In genomic region chr9:35666045-35666444, GRCh38 we compare ENCODE assay signal across 12 cellular contexts. TPM values are rescaled to one million over a fixed set of nuclear protein-coding genes. Genes with fewer than 3 reads are reported as not detected.
DNase-seq lines count a peak whose midpoint lies in the region; ATAC-seq and TF ChIP-seq lines count a peak whose summit lies in the region.
"Had no signal": no experiment of that assay in that cellular context is flagged by ENCODE, and none has a peak within 500 bp of the region (broad histone marks: within the 10 kb centered on the region; RNA-seq: fewer than 3 reads in every experiment).

No MANE protein-coding gene starts in this region.

- H3K27ac Mint-ChIP-seq in MCF 10A (ENCODE audit: low read depth, unreplicated experiment) (no peak overlapping the region), activated B cell treated with CpG ODN at 0.5 μM for 24 hours (no peak overlapping the region)
- H3K27ac Mint-ChIP-seq in effector memory CD8-positive, alpha-beta T cell, result peak overlapping the region in 1 of 2 donors; percentile 61

- ATAC-seq in activated B cell treated with CpG ODN at 0.5 μM for 24 hours (ENCODE audit: low read depth) (no peak), left cardiac atrium (no peak), GM18505 (IDR thresholded peaks at IDR 0.05; ENCODE audit: unreplicated experiment) (no peak)
- no peak for ATAC-seq in effector memory CD8-positive, alpha-beta T cell (replicated peaks)

- H3K36me3 ChIP-seq in breast epithelium, result no peaks in the 10 kb centered on the region

- POLR2A ChIA-PET in MCF 10A (lab: Yijun Ruan, JAX) (interaction anchor here (0.8 to 4.0 kb wide), 11 partner anchors 8 to 620 kb away, joined by 3 to 29 read pairs (median 4); partner anchors contain the start of genes CA9, CREB3, GBA2 and RGP1), activated B cell treated with CpG ODN at 0.5 μM for 24 hours (lab: Charles Lee) (interaction anchor here (0.6 to 4.2 kb wide), 7 partner anchors 8 to 52 kb away, joined by 4 to 16 read pairs (median 8); partner anchors contain the start of genes CCDC107, CD72 and RMRP)

- H3K36me3 Mint-ChIP-seq in MCF 10A (ENCODE audit: insufficient read depth, unreplicated experiment) (peaks cover 14% of the 10 kb centered on the region), activated B cell treated with CpG ODN at 0.5 μM for 24 hours (ENCODE audit: low read depth) (peaks cover 7% of the 10 kb centered on the region)
- H3K36me3 Mint-ChIP-seq in effector memory CD8-positive, alpha-beta T cell (ENCODE audit: insufficient read depth), result peaks cover 12% of the 10 kb centered on the region

- no peaks in the 10 kb centered on the region for H3K9me3 Mint-ChIP-seq in MCF 10A (ENCODE audit: unreplicated experiment)
- no peaks in the 10 kb centered on the region for H3K9me3 Mint-ChIP-seq in activated B cell treated with CpG ODN at 0.5 μM for 24 hours
- H3K9me3 Mint-ChIP-seq in effector memory CD8-positive, alpha-beta T cell, result no peaks in the 10 kb centered on the region

- BruUV-seq in MCF 10A (replicated peaks; lab: Mats Ljungman, UMichigan), result no TSS peak

- H3K4me3 Mint-ChIP-seq in MCF 10A (ENCODE audit: unreplicated experiment) (peak overlapping the region; percentile 86), activated B cell treated with CpG ODN at 0.5 μM for 24 hours (peak overlapping the region; percentile 29)
- H3K4me3 Mint-ChIP-seq in effector memory CD8-positive, alpha-beta T cell, result peak overlapping the region in 1 of 2 donors; percentile 89

- H3K9me3 ChIP-seq in breast epithelium, result no peaks in the 10 kb centered on the region
- H3K9me3 ChIP-seq: heart left ventricle, thyroid gland had no signal

- no peaks in the 10 kb centered on the region for H3K4me1 ChIP-seq in breast epithelium

- no peak overlapping the region for H3K4me3 ChIP-seq in breast epithelium

- H3K27me3 Mint-ChIP-seq in MCF 10A (ENCODE audit: insufficient read depth, unreplicated experiment) (no peaks in the 10 kb centered on the region), activated B cell treated with CpG ODN at 0.5 μM for 24 hours (no peaks in the 10 kb centered on the region)
- no peaks in the 10 kb centered on the region for H3K27me3 Mint-ChIP-seq in effector memory CD8-positive, alpha-beta T cell

- intact Hi-C loops in MCF 10A (cut with micrococcal nuclease) (no loop called here), breast epithelium (cut with DNase I; ENCODE audit: low total_unique reads) (no loop called here), activated B cell treated with CpG ODN at 0.5 μM for 24 hours (cut with micrococcal nuclease) (no loop called here), left cardiac atrium (cut with DNase I) (no loop called here)

- no peaks in the 10 kb centered on the region for H3K27me3 ChIP-seq in breast epithelium
- H3K27me3 ChIP-seq: heart left ventricle, thyroid gland had no signal

- TF ChIP-seq POLR2A in breast epithelium (IDR thresholded peaks at IDR 0.05) (no peak), GM18505 (IDR thresholded peaks at IDR 0.05; ENCODE audit: borderline replicate concordance, extremely low read depth, insufficient read depth, insufficient read length) (no peak)

- TF ChIP-seq CTCF in MCF 10A (IDR thresholded peaks at IDR 0.05; ENCODE audit: unreplicated experiment) (no peak), breast epithelium (IDR thresholded peaks at IDR 0.05) (no peak), activated B cell treated with CpG ODN at 0.5 μM for 24 hours (IDR thresholded peaks at IDR 0.05) (no peak)

- CTCF ChIA-PET in MCF 10A (lab: Yijun Ruan, JAX), result interaction anchor here (0.7 to 11.0 kb wide), 7 partner anchors 12 to 83 kb away, joined by 3 to 119 read pairs (median 4); partner anchors contain the start of genes CREB3, GBA2, RGP1 and TLN1
- CTCF ChIA-PET in activated B cell treated with CpG ODN at 0.5 μM for 24 hours (lab: Charles Lee), result interaction anchor here (0.8 to 12.0 kb wide), 3 partner anchors 29 to 74 kb away, joined by 3 to 127 read pairs (median 32); partner anchors contain the start of gene CD72

- DNase-seq in MCF 10A (ENCODE audit: unreplicated experiment) (no peak), breast epithelium (ENCODE audit: low spot score in 2 of 2) (no peak), activated B cell treated with CpG ODN at 0.5 μM for 24 hours (no peak), hepatic stellate cell (ENCODE audit: low spot score) (peak; percentile 80), left cardiac atrium (no peak), HK-2 (ENCODE audit: unreplicated experiment) (no peak)
- no peak for DNase-seq in effector memory CD8-positive, alpha-beta T cell
- DNase-seq: activated gamma-delta T cell treated with Interleukin-2 at 50 U/mL for 16 hours, heart left ventricle, retina had no signal

- H3K4me1 Mint-ChIP-seq in MCF 10A (ENCODE audit: insufficient read depth, unreplicated experiment) (peaks cover 12% of the 10 kb centered on the region), activated B cell treated with CpG ODN at 0.5 μM for 24 hours (peaks cover 41% of the 10 kb centered on the region)
- peaks cover 36% of the 10 kb centered on the region in 2 donors for H3K4me1 Mint-ChIP-seq in effector memory CD8-positive, alpha-beta T cell (ENCODE audit: low read depth in 2 of 2)

- H3K27ac ChIP-seq in breast epithelium, result no peak overlapping the region
- H3K27ac ChIP-seq: thyroid gland had no signal

RNA-seq across cellular contexts. Expression of gene ARHGEF39, which starts 1.1 kb away (rescaled TPM):
- total RNA-seq in MCF 10A (2022) (2.9 and 5.1 TPM in 2 replicates), breast epithelium (1 to 10 TPM in 1 of 3 donors, under 1 TPM in 2; 0.59 to 1.6 (median 0.80) TPM), activated B cell treated with CpG ODN at 0.5 μM for 24 hours (0.59 and 0.89 TPM in 2 replicates), left cardiac atrium (under 1 TPM; 0.18 to 0.84 TPM)

RNA-seq across cellular contexts. Expression of gene CA9, which starts 7.7 kb away (rescaled TPM):
- total RNA-seq in MCF 10A (2022), result not detected in 2 replicates
- total RNA-seq in breast epithelium, result 1 to 10 TPM in 1 of 3 donors, under 1 TPM in 1, not detected in 1; 0.16 to 5.0 TPM
- total RNA-seq in activated B cell treated with CpG ODN at 0.5 μM for 24 hours, result 0.86 TPM in 1 of 2 replicates, not detected in the other
- 1 to 10 TPM; 1.6 to 2.8 TPM for total RNA-seq in left cardiac atrium
- total RNA-seq: thyroid gland had no signal

RNA-seq across cellular contexts. Expression of gene CCDC107, which starts 8.0 kb away (rescaled TPM):
- 10.6 and 12.5 TPM in 2 replicates for total RNA-seq in MCF 10A (2022)
- total RNA-seq in breast epithelium, result 100 to 1,000 TPM in 1 of 3 donors, 10 to 100 TPM in 2; 18.3 to 102 (median 35.4) TPM
- total RNA-seq in activated B cell treated with CpG ODN at 0.5 μM for 24 hours, result 32.5 and 34.5 TPM in 2 replicates
- total RNA-seq in left cardiac atrium, result 10 to 100 TPM; 52.3 to 70.9 TPM

RNA-seq across cellular contexts. Expression of gene RMRP, which starts 8.2 kb away (rescaled TPM):
- 13,245 and 17,503 TPM in 2 replicates for total RNA-seq in MCF 10A (2022)
- total RNA-seq in breast epithelium, result 1,000 to 10,000 TPM; 1,664 to 2,064 (median 2,058) TPM
- 8,247 and 9,516 TPM in 2 replicates for total RNA-seq in activated B cell treated with CpG ODN at 0.5 μM for 24 hours
- total RNA-seq in left cardiac atrium, result over 10,000 TPM; 14,118 to 22,490 TPM

RNA-seq across cellular contexts. Expression of gene SIT1, which starts 15.3 kb away (rescaled TPM):
- total RNA-seq in MCF 10A (2022) (not detected in 2 replicates), breast epithelium (1 to 10 TPM; 1.2 to 3.2 (median 1.3) TPM), activated B cell treated with CpG ODN at 0.5 μM for 24 hours (27.5 and 28.0 TPM in 2 replicates), left cardiac atrium (1 to 10 TPM in 1 of 2 donors, under 1 TPM in 1; 0.86 to 1.6 TPM)
